Comparison of ENCODE assay signal across 22 cellular contexts in the genomic region with DNA sequence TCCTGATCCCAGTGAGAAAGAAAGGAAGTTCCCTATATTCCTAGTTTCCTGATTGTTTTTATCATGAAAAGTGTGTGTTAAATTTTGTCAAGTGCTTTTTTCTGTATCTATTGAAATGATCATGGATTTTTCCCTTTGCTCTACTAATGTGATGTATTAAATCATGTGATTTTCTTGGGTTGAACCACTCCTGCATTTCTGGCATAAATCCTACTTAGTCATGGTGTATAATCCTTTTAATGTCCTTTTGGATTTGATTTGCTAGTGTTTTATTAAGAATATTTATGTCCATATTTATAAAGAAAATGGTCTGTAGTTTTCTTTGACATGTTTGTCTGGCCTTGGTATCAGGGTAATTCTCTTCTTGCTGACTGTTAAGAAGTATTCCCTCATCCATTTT.
"Had no signal": no experiment of that assay in that cellular context is flagged by ENCODE, and none has a peak within 500 bp of the region (broad histone marks: within the 10 kb centered on the region; RNA-seq: fewer than 3 reads in every experiment).

No MANE protein-coding gene starts in this region.

- H3K4me1 Mint-ChIP-seq: mesothelial cell of epicardium, naive B cell had no signal

- DNase-seq: colonic mucosa; cortex of kidney; dermis blood vessel endothelial cell; dorsolateral prefrontal cortex; effector CD4-positive, alpha-beta T cell; effector memory CD4-positive, alpha-beta T cell; foreskin fibroblast; foreskin melanocyte; gastrocnemius medialis; glutamatergic neuron; head of caudate nucleus; heart right ventricle; hippocampal formation; left cardiac atrium; left lung; left ventricle myocardium superior; lower lobe of right lung; mesenchymal stem cell; mucosa of descending colon; naive B cell had no signal

- H3K27ac Mint-ChIP-seq: mesothelial cell of epicardium, naive B cell had no signal

- H3K4me3 ChIP-seq: colonic mucosa, dorsolateral prefrontal cortex, esophagus muscularis mucosa, gastrocnemius medialis, heart right ventricle, left lung, lower lobe of right lung, mucosa of descending colon had no signal

- ATAC-seq: gastrocnemius medialis, heart right ventricle, left cardiac atrium, left lung, left ventricle myocardium superior, lower lobe of right lung, mucosa of descending colon had no signal

- H3K4me3 Mint-ChIP-seq: mesothelial cell of epicardium, naive B cell had no signal
